ENCODE assay signal across 19 cellular contexts in genomic region chr14:22841311-22841710, GRCh38. TPM values are rescaled to one million over a fixed set of nuclear protein-coding genes. Genes with fewer than 3 reads are reported as not detected.
A peak's percentile ranks its signal among the peaks of the same experiment; 100 is the strongest.
DNase-seq lines count a peak whose midpoint lies in the region; FAIRE-seq and TF ChIP-seq lines count a peak whose summit lies in the region.
"Had no signal": no experiment of that assay in that cellular context is flagged by ENCODE, and none has a peak within 500 bp of the region (broad histone marks: within the 10 kb centered on the region; RNA-seq: fewer than 3 reads in every experiment).

No MANE protein-coding gene starts in this region.

- H2BK12ac ChIP-seq in H1 (ENCODE audit: low read depth, low read length) = no peak overlapping the region
- H2BK12ac ChIP-seq in neuronal stem cell (ENCODE audit: low read length) = no peak overlapping the region

- no peak overlapping the region for H4K91ac ChIP-seq in H1 (replicated peaks; ENCODE audit: insufficient read length, low read length)
- H4K91ac ChIP-seq in neuronal stem cell (ENCODE audit: low read depth, low read length, poor library complexity) = no peak overlapping the region

- H3K36me3 ChIP-seq in H1 (ENCODE audit: control insufficient read depth in 2 of 4, insufficient read depth in 4 of 4, low read length in 3 of 4) = peaks cover 7 to 41% (median 32%) of the 10 kb centered on the region in 4 experiments; a peak in 7 of 8 replicates
- peaks cover 0 to 2% of the 10 kb centered on the region in 2 donors for H3K36me3 ChIP-seq in neuronal stem cell (replicated peaks in 1 of 2; ENCODE audit: control insufficient read depth in 2 of 2, insufficient read depth in 2 of 2, low read length in 2 of 2)

- CTCF ChIA-PET in H1 (lab: Charles Lee; ENCODE audit: partially characterized antibody) = interaction anchor here (0.6 to 56.0 kb wide), 8 partner anchors 18 to 271 kb away, joined by 3 to 1562 read pairs (median 4); partner anchors contain the start of genes LRP10, MMP14, MRPL52 and OXA1L

- no peak overlapping the region for H2BK20ac ChIP-seq in H1 (ENCODE audit: low read length)

- H2BK15ac ChIP-seq in H1 (ENCODE audit: low read length) (no peak overlapping the region), neuronal stem cell (ENCODE audit: low read length) (no peak overlapping the region)

- H3K4ac ChIP-seq in H1 (replicated peaks; ENCODE audit: insufficient read length, low read depth, low read length) (no peak overlapping the region), neuronal stem cell (ENCODE audit: low read length) (no peak overlapping the region)

- no peak for FAIRE-seq in H1 (lab: Jason Lieb, UNC)

- peaks cover 14% of the 10 kb centered on the region for H3K36me3 Mint-ChIP-seq in progenitor cell of endocrine pancreas (ENCODE audit: insufficient read depth)
- H3K36me3 Mint-ChIP-seq: immature natural killer cell; stimulated activated effector memory CD8-positive, alpha-beta T cell treated with anti-CD3 and anti-CD28 coated beads, Interleukin-12 subunit alpha, Interleukin-12 subunit beta, amount 100 ng/mL, for 72 hours had no signal

- H3K23ac ChIP-seq in H1 (ENCODE audit: insufficient read length) (no peak overlapping the region), neuronal stem cell (ENCODE audit: low read depth, low read length, poor library complexity) (no peak overlapping the region)

- TF ChIP-seq POLR2A in H1 (IDR thresholded peaks at IDR 0.05; ENCODE audit: control extremely low read depth in 1 of 2, low read depth in 2 of 2, low read length in 2 of 2) = no peak

- H3K79me1 ChIP-seq in H1 (ENCODE audit: low read depth, low read length) = peaks cover 8% of the 10 kb centered on the region
- peaks cover 2% of the 10 kb centered on the region for H3K79me1 ChIP-seq in neuronal stem cell (ENCODE audit: low read depth, low read length)

- H3K9ac ChIP-seq in H1 (replicated peaks in 1 of 4; ENCODE audit: extremely low read depth in 1 of 4, low read depth in 3 of 4, low read length in 3 of 4) (no peak overlapping the region; a peak in 1 of 7 replicates), neuronal stem cell (ENCODE audit: low read depth, low read length, poor library complexity) (peak overlapping the region; percentile 45)

- H4K20me1 ChIP-seq in H1 (replicated peaks in 1 of 2; ENCODE audit: control insufficient read depth in 1 of 2, insufficient read depth in 2 of 2, low read length in 2 of 2) = no peaks in the 10 kb centered on the region

- no peak overlapping the region for H3K27ac ChIP-seq in H1 (ENCODE audit: low read depth, low read length)
- no peak overlapping the region for H3K27ac ChIP-seq in neuronal stem cell (replicated peaks; ENCODE audit: low read length)

- H2AK5ac ChIP-seq in H1 (ENCODE audit: low read depth, low read length) (no peak overlapping the region), neuronal stem cell (ENCODE audit: low read depth, low read length) (no peak overlapping the region)

- no peak overlapping the region for H3K18ac ChIP-seq in H1 (ENCODE audit: extremely low read depth, low read length)
- no peak overlapping the region for H3K18ac ChIP-seq in neuronal stem cell (ENCODE audit: low read length)

- H2BK5ac ChIP-seq in H1 (ENCODE audit: low read depth, low read length) (peak overlapping the region; percentile 52; the same call in 1 of the 2 replicates), neuronal stem cell (ENCODE audit: low read length) (no peak overlapping the region)

- no peak overlapping the region for H2BK120ac ChIP-seq in H1 (replicated peaks; ENCODE audit: low read depth, low read length)
- H2BK120ac ChIP-seq in neuronal stem cell (ENCODE audit: low read depth, low read length) = no peak overlapping the region

- H3K4me1 Mint-ChIP-seq in progenitor cell of endocrine pancreas (ENCODE audit: low read depth) = peaks cover 12% of the 10 kb centered on the region

- no peak overlapping the region for H3K27ac Mint-ChIP-seq in progenitor cell of endocrine pancreas
- H3K27ac Mint-ChIP-seq: activated B cell treated with CpG ODN at 0.5 μM for 24 hours; activated CD8-positive, alpha-beta T cell treated with anti-CD3 and anti-CD28 coated beads for 36 hours; immature natural killer cell; stimulated activated effector memory CD8-positive, alpha-beta T cell treated with anti-CD3 and anti-CD28 coated beads, Interleukin-12 subunit alpha, Interleukin-12 subunit beta, amount 100 ng/mL, for 72 hours had no signal

- H4K8ac ChIP-seq in H1 (ENCODE audit: extremely low read depth, insufficient read depth, low read length) (no peak overlapping the region), neuronal stem cell (ENCODE audit: low read depth, low read length) (no peak overlapping the region)

- no peaks in the 10 kb centered on the region for H3K27me3 Mint-ChIP-seq in progenitor cell of endocrine pancreas

- H3K4me1 ChIP-seq in H1 (replicated peaks in 1 of 4; ENCODE audit: control insufficient read depth in 3 of 4, insufficient read depth in 4 of 4, low read length in 3 of 4) (peaks cover 8 to 15% (median 11%) of the 10 kb centered on the region in 4 experiments), neuronal stem cell (ENCODE audit: control insufficient read depth in 2 of 2, insufficient read depth in 1 of 2, low read depth in 1 of 2, low read length in 2 of 2) (peaks cover 0 to 4% of the 10 kb centered on the region in 2 donors)

- WGBS in H1 (ENCODE audit: extremely low coverage in 1 of 2, insufficient coverage in 1 of 2, insufficient read length in 1 of 2, insufficient replicate concordance in 2 of 2, low coverage in 1 of 2, low lambda C conversion rate in 2 of 2, missing lambda C conversion rate in 1 of 2), 2 experiments = 95% methylated on average over 9 of the region's 9 CpGs; no CpG with 5 or more reads in 1 of the 2 experiments
- WGBS in neuronal stem cell (ENCODE audit: extremely low coverage in 2 of 2, insufficient read length in 2 of 2, insufficient replicate concordance in 1 of 2), 2 donors = no CpG with 5 or more reads among the region's 9 CpGs

- H3K4me3 ChIP-seq in H1 (ENCODE audit: extremely low read depth in 1 of 4, insufficient read depth in 2 of 4, low read depth in 3 of 4, low read length in 4 of 4) (no peak overlapping the region), neuronal stem cell (ENCODE audit: low read length in 2 of 2) (no peak overlapping the region)
- H3K4me3 ChIP-seq: lung, right atrium auricular region, thoracic aorta had no signal

- H3K79me2 ChIP-seq in H1 (ENCODE audit: control insufficient read depth in 1 of 2, insufficient read depth in 2 of 2, low read length in 2 of 2) = peaks cover 0 to 25% of the 10 kb centered on the region in 2 experiments; a peak in 1 of 4 replicates

- POLR2A ChIA-PET in H1 (lab: Charles Lee; ENCODE audit: partially characterized antibody) = interaction anchor here (0.8 to 16.3 kb wide), 4 partner anchors 8 to 56 kb away, joined by 3 to 203 read pairs (median 4); no protein-coding TSS in a partner anchor

- TF ChIP-seq EP300 in H1 (IDR thresholded peaks at IDR 0.05; ENCODE audit: borderline replicate concordance in 1 of 2, low read depth in 2 of 2, low read length in 2 of 2) = no peak

- no peaks in the 10 kb centered on the region for H3K9me3 Mint-ChIP-seq in progenitor cell of endocrine pancreas (ENCODE audit: low read depth)
- H3K9me3 Mint-ChIP-seq: activated B cell treated with CpG ODN at 0.5 μM for 24 hours; activated CD8-positive, alpha-beta T cell treated with anti-CD3 and anti-CD28 coated beads for 36 hours; stimulated activated effector memory CD8-positive, alpha-beta T cell treated with anti-CD3 and anti-CD28 coated beads, Interleukin-12 subunit alpha, Interleukin-12 subunit beta, amount 100 ng/mL, for 72 hours had no signal

- no peak overlapping the region for H3K4me3 Mint-ChIP-seq in progenitor cell of endocrine pancreas (ENCODE audit: low read depth)
- H3K4me3 Mint-ChIP-seq: activated B cell treated with CpG ODN at 0.5 μM for 24 hours; activated CD8-positive, alpha-beta T cell treated with anti-CD3 and anti-CD28 coated beads for 36 hours; immature natural killer cell; stimulated activated effector memory CD8-positive, alpha-beta T cell treated with anti-CD3 and anti-CD28 coated beads, Interleukin-12 subunit alpha, Interleukin-12 subunit beta, amount 100 ng/mL, for 72 hours had no signal

- no peak overlapping the region for H3K56ac ChIP-seq in H1 (replicated peaks; ENCODE audit: insufficient read length, low read depth, low read length)

- no peaks in the 10 kb centered on the region for H3K27me3 ChIP-seq in H1 (replicated peaks in 1 of 4; ENCODE audit: control insufficient read depth in 3 of 4, extremely low read depth in 1 of 4, insufficient read depth in 3 of 4, low read length in 3 of 4)
- peaks cover 0 to 24% (median 3%) of the 10 kb centered on the region in 3 experiments for H3K27me3 ChIP-seq in neuronal stem cell (ENCODE audit: control insufficient read depth in 3 of 3, insufficient read depth in 3 of 3, low read depth in 1 of 3, low read length in 3 of 3)
- H3K27me3 ChIP-seq: right atrium auricular region had no signal

- H3K9me3 ChIP-seq in H1 (ENCODE audit: insufficient read depth in 2 of 2, low read depth in 1 of 2, low read length in 1 of 2) = no peaks in the 10 kb centered on the region
- H3K9me3 ChIP-seq in neuronal stem cell (replicated peaks in 1 of 2; ENCODE audit: control insufficient read depth in 2 of 2, insufficient read depth in 1 of 2, low read depth in 1 of 2, low read length in 2 of 2) = peaks cover 0 to 5% of the 10 kb centered on the region in 2 donors
- H3K9me3 ChIP-seq: right atrium auricular region, thoracic aorta had no signal

- TF ChIP-seq CTCF in H1 (IDR thresholded peaks at IDR 0.05; ENCODE audit: control extremely low read depth in 1 of 3, insufficient read depth in 1 of 3, low read depth in 1 of 3, low read length in 3 of 3) = no peak
- TF ChIP-seq CTCF in progenitor cell of endocrine pancreas (IDR thresholded peaks at IDR 0.05; ENCODE audit: unreplicated experiment) = no peak

- H4K5ac ChIP-seq in H1 (ENCODE audit: insufficient read length, low read depth, low read length) = no peak overlapping the region

- DNase-seq in H1 (ENCODE audit: low read depth in 1 of 2, low spot score in 2 of 2) (no peak), neuronal stem cell (ENCODE audit: low spot score) (no peak), iPS-NIHi7 (ENCODE audit: extremely low spot score) (no peak), iPS-NIHi11 (ENCODE audit: low spot score) (no peak), progenitor cell of endocrine pancreas (ENCODE audit: low spot score, unreplicated experiment) (no peak)
- DNase-seq: activated B cell treated with CpG ODN at 0.5 μM for 24 hours; activated CD8-positive, alpha-beta T cell treated with anti-CD3 and anti-CD28 coated beads for 36 hours; activated naive CD4-positive, alpha-beta T cell treated with Interleukin-2 at 50 U/mL for 16 hours; activated T-cell treated with anti-CD3 and anti-CD28 coated beads, Interleukin-2, amount 50 U/mL, for 1 hour; COR-L47; immature natural killer cell; NCI-H1694 treated with DMSO at 0.1 percent for 48 hours; NCI-H345; occipital lobe had no signal

- H2AFZ ChIP-seq in H1 (ENCODE audit: low read length) = no peak overlapping the region
- H2AFZ ChIP-seq in neuronal stem cell (ENCODE audit: low read length) = no peak overlapping the region

- no peak for TF ChIP-seq RAD21 in H1 (IDR thresholded peaks at IDR 0.05 in 1 of 2, conservative IDR thresholded peaks at IDR 0.05 in 1 of 2; ENCODE audit: low read depth in 2 of 2, low read length in 2 of 2)

- no peak overlapping the region for H3K4me2 ChIP-seq in H1 (ENCODE audit: insufficient read depth in 1 of 2, low read depth in 2 of 2, low read length in 2 of 2)
- no peak overlapping the region for H3K4me2 ChIP-seq in neuronal stem cell (ENCODE audit: insufficient read depth, low read length, poor library complexity, severe bottlenecking)

- peaks cover 12% of the 10 kb centered on the region; the same call in 1 of the 2 replicates for H3K23me2 ChIP-seq in H1 (ENCODE audit: low read depth, low read length)

- no peak overlapping the region for H3K14ac ChIP-seq in H1 (ENCODE audit: insufficient read length)
- no peak overlapping the region for H3K14ac ChIP-seq in neuronal stem cell (ENCODE audit: low read length)

RNA-seq across cellular contexts. Expression of gene MMP14, which starts 4.9 kb away (rescaled TPM):
- total RNA-seq in H1 (2021; fragmentation: NEBNext Ultra II Directional; extraction: Animal tissue kit (Norgen Biotek cat#: 25700)) = 83.1 and 86.8 TPM in 2 replicates
- 58.2 and 81.6 TPM in 2 replicates for polyA plus RNA-seq in H1 (2011; rRNA removed)
- 61.6 TPM for polyA plus RNA-seq in H1 (2011; cell fraction: cytosol; rRNA removed)
- 147 TPM for polyA plus RNA-seq in H1 (2011; cell fraction: nucleus; rRNA removed)
- polyA plus RNA-seq in H1 (2012, experiment 1 of 2) = 54.3 to 67.5 TPM (median 63.3 TPM) in 4 replicates
- polyA plus RNA-seq in H1 (2012, experiment 2 of 2) = 60.0 TPM
- 277 TPM for polyA plus RNA-seq in H1 (2013, experiment 1 of 2)
- 290 TPM for polyA plus RNA-seq in H1 (2013, experiment 2 of 2)
- polyA minus RNA-seq in H1 (2011; rRNA and poly(A)+ RNA removed) = 46.1 and 61.0 TPM in 2 replicates
- polyA minus RNA-seq in H1 (2011; cell fraction: cytosol; rRNA and poly(A)+ RNA removed) = 28.2 TPM
- polyA minus RNA-seq in H1 (2011; cell fraction: nucleus; rRNA and poly(A)+ RNA removed) = 24.5 TPM
- polyA plus RNA-seq in neuronal stem cell (2013, experiment 1 of 2) = 34.0 TPM
- polyA plus RNA-seq in neuronal stem cell (2013, experiment 2 of 2) = 34.3 TPM
- total RNA-seq in progenitor cell of endocrine pancreas = 198 and 209 TPM in 2 replicates
- polyA plus RNA-seq: immature natural killer cell had no signal

RNA-seq across cellular contexts. Expression of gene MRPL52, which starts 11.6 kb away (rescaled TPM):
- 172 and 176 TPM in 2 replicates for total RNA-seq in H1 (2021; fragmentation: NEBNext Ultra II Directional; extraction: Animal tissue kit (Norgen Biotek cat#: 25700))
- 70.5 and 109 TPM in 2 replicates for polyA plus RNA-seq in H1 (2011; rRNA removed)
- 108 TPM for polyA plus RNA-seq in H1 (2011; cell fraction: cytosol; rRNA removed)
- polyA plus RNA-seq in H1 (2011; cell fraction: nucleus; rRNA removed) = 74.0 TPM
- polyA plus RNA-seq in H1 (2012, experiment 1 of 2) = 186 to 208 TPM (median 197 TPM) in 4 replicates
- 516 TPM for polyA plus RNA-seq in H1 (2012, experiment 2 of 2)
- polyA plus RNA-seq in H1 (2013, experiment 1 of 2) = 328 TPM
- 334 TPM for polyA plus RNA-seq in H1 (2013, experiment 2 of 2)
- polyA minus RNA-seq in H1 (2011; rRNA and poly(A)+ RNA removed) = 9.8 and 12.4 TPM in 2 replicates
- polyA minus RNA-seq in H1 (2011; cell fraction: cytosol; rRNA and poly(A)+ RNA removed) = 41.0 TPM
- 34.9 TPM for polyA minus RNA-seq in H1 (2011; cell fraction: nucleus; rRNA and poly(A)+ RNA removed)
- polyA plus RNA-seq in neuronal stem cell (2013, experiment 1 of 2) = 193 TPM
- polyA plus RNA-seq in neuronal stem cell (2013, experiment 2 of 2) = 197 TPM
- 113 and 121 TPM in 2 replicates for total RNA-seq in progenitor cell of endocrine pancreas

RNA-seq across cellular contexts. Expression of gene SLC7A7, which starts 26.1 kb away (rescaled TPM):
- total RNA-seq in H1 (2021; fragmentation: NEBNext Ultra II Directional; extraction: Animal tissue kit (Norgen Biotek cat#: 25700)) = 5.8 and 6.3 TPM in 2 replicates
- 14.9 and 15.0 TPM in 2 replicates for polyA plus RNA-seq in H1 (2011; rRNA removed)
- polyA plus RNA-seq in H1 (2011; cell fraction: cytosol; rRNA removed) = 10.3 TPM
- polyA plus RNA-seq in H1 (2011; cell fraction: nucleus; rRNA removed) = 8.1 TPM
- 5.0 to 6.8 TPM (median 5.6 TPM) in 4 replicates for polyA plus RNA-seq in H1 (2012, experiment 1 of 2)
- 4.1 TPM for polyA plus RNA-seq in H1 (2012, experiment 2 of 2)
- polyA plus RNA-seq in H1 (2013, experiment 1 of 2) = 7.1 TPM
- 7.1 TPM for polyA plus RNA-seq in H1 (2013, experiment 2 of 2)
- 11.7 and 13.5 TPM in 2 replicates for polyA minus RNA-seq in H1 (2011; rRNA and poly(A)+ RNA removed)
- 3.2 TPM for polyA minus RNA-seq in H1 (2011; cell fraction: cytosol; rRNA and poly(A)+ RNA removed)
- 5.0 TPM for polyA minus RNA-seq in H1 (2011; cell fraction: nucleus; rRNA and poly(A)+ RNA removed)
- 0.60 TPM for polyA plus RNA-seq in neuronal stem cell (2013, experiment 1 of 2)
- polyA plus RNA-seq in neuronal stem cell (2013, experiment 2 of 2) = 0.48 TPM
- total RNA-seq in progenitor cell of endocrine pancreas = 6.7 and 7.7 TPM in 2 replicates
- total RNA-seq: T-helper 2 cell treated with Interferon-gamma antibody and Interleukin-4, amounts not matched to agents 100 ng/mL and 5 ng/mL, for 36 hours had no signal

RNA-seq across cellular contexts. Expression of gene LRP10, which starts 30.2 kb away (rescaled TPM):
- 15.6 and 15.7 TPM in 2 replicates for total RNA-seq in H1 (2021; fragmentation: NEBNext Ultra II Directional; extraction: Animal tissue kit (Norgen Biotek cat#: 25700))
- 12.4 and 22.8 TPM in 2 replicates for polyA plus RNA-seq in H1 (2011; rRNA removed)
- 10.6 TPM for polyA plus RNA-seq in H1 (2011; cell fraction: cytosol; rRNA removed)
- 21.0 TPM for polyA plus RNA-seq in H1 (2011; cell fraction: nucleus; rRNA removed)
- 10.6 to 17.3 TPM (median 14.7 TPM) in 4 replicates for polyA plus RNA-seq in H1 (2012, experiment 1 of 2)
- 13.0 TPM for polyA plus RNA-seq in H1 (2012, experiment 2 of 2)
- 15.4 TPM for polyA plus RNA-seq in H1 (2013, experiment 1 of 2)
- 15.6 TPM for polyA plus RNA-seq in H1 (2013, experiment 2 of 2)
- polyA minus RNA-seq in H1 (2011; rRNA and poly(A)+ RNA removed) = 21.1 and 22.8 TPM in 2 replicates
- 13.1 TPM for polyA minus RNA-seq in H1 (2011; cell fraction: cytosol; rRNA and poly(A)+ RNA removed)
- polyA minus RNA-seq in H1 (2011; cell fraction: nucleus; rRNA and poly(A)+ RNA removed) = 11.9 TPM
- polyA plus RNA-seq in neuronal stem cell (2013, experiment 1 of 2) = 4.7 TPM
- polyA plus RNA-seq in neuronal stem cell (2013, experiment 2 of 2) = 4.6 TPM
- total RNA-seq in progenitor cell of endocrine pancreas = 39.8 and 43.1 TPM in 2 replicates

RNA-seq across cellular contexts. Expression of gene REM2, which starts 41.7 kb away (rescaled TPM):
- total RNA-seq in H1 (2021; fragmentation: NEBNext Ultra II Directional; extraction: Animal tissue kit (Norgen Biotek cat#: 25700)) = 1.1 and 1.3 TPM in 2 replicates
- 0.78 and 1.00 TPM in 2 replicates for polyA plus RNA-seq in H1 (2011; rRNA removed)
- 1.4 TPM for polyA plus RNA-seq in H1 (2011; cell fraction: cytosol; rRNA removed)
- 2.2 TPM for polyA plus RNA-seq in H1 (2011; cell fraction: nucleus; rRNA removed)
- polyA plus RNA-seq in H1 (2012, experiment 1 of 2) = 0.96 to 1.6 TPM (median 1.2 TPM) in 4 replicates
- polyA plus RNA-seq in H1 (2012, experiment 2 of 2) = 1.3 TPM
- 1.5 TPM for polyA plus RNA-seq in H1 (2013, experiment 1 of 2)
- polyA plus RNA-seq in H1 (2013, experiment 2 of 2) = 1.4 TPM
- 0.34 and 0.73 TPM in 2 replicates for polyA minus RNA-seq in H1 (2011; rRNA and poly(A)+ RNA removed)
- polyA minus RNA-seq in H1 (2011; cell fraction: cytosol; rRNA and poly(A)+ RNA removed) = not detected
- 1.8 TPM for polyA minus RNA-seq in H1 (2011; cell fraction: nucleus; rRNA and poly(A)+ RNA removed)
- polyA plus RNA-seq in neuronal stem cell (2013, experiment 1 of 2) = 1.8 TPM
- polyA plus RNA-seq in neuronal stem cell (2013, experiment 2 of 2) = 1.8 TPM
- total RNA-seq in progenitor cell of endocrine pancreas = 10.0 and 11.3 TPM in 2 replicates
- total RNA-seq: right atrium auricular region had no signal
